Comparison of ENCODE assay signal across 19 cellular contexts in genomic region chr15:30929064-30929669, GRCh38. TPM values are rescaled to one million over a fixed set of nuclear protein-coding genes. Genes with fewer than 3 reads are reported as not detected.
DNase-seq lines count a peak whose midpoint lies in the region; ATAC-seq and TF ChIP-seq lines count a peak whose summit lies in the region.
"Had no signal": no experiment of that assay in that cellular context is flagged by ENCODE, and none has a peak within 500 bp of the region (broad histone marks: within the 10 kb centered on the region; RNA-seq: fewer than 3 reads in every experiment).

No MANE protein-coding gene starts in this region.

- no peaks in the 10 kb centered on the region for H3K4me1 Mint-ChIP-seq in type B pancreatic cell (ENCODE audit: unreplicated experiment)

- H3K27ac ChIP-seq in foreskin keratinocyte: no peak overlapping the region
- H3K27ac ChIP-seq: heart left ventricle, upper lobe of left lung had no signal

- H3K4me1 ChIP-seq in BE2C: no peaks in the 10 kb centered on the region
- peaks cover 7% of the 10 kb centered on the region for H3K4me1 ChIP-seq in foreskin keratinocyte
- H3K4me1 ChIP-seq: upper lobe of left lung had no signal

- H3K27me3 Mint-ChIP-seq in type B pancreatic cell: no peaks in the 10 kb centered on the region
- H3K27me3 Mint-ChIP-seq: activated T-helper 17 cell treated with anti-CD3 and anti-CD28 coated beads, Interleukin-2, amount 50 U/mL, for 72 hours; IgD-negative memory B cell had no signal

- H3K27ac Mint-ChIP-seq in type B pancreatic cell: no peak overlapping the region
- H3K27ac Mint-ChIP-seq: activated T-helper 17 cell treated with anti-CD3 and anti-CD28 coated beads, Interleukin-2, amount 50 U/mL, for 72 hours; IgD-negative memory B cell had no signal

- no peak for TF ChIP-seq CTCF in BE2C (IDR thresholded peaks at IDR 0.05; ENCODE audit: low read depth, low read length)
- no peak for TF ChIP-seq CTCF in foreskin keratinocyte (conservative IDR thresholded peaks at IDR 0.05)
- TF ChIP-seq CTCF in type B pancreatic cell (conservative IDR thresholded peaks at IDR 0.05): no peak

- H3K4me3 Mint-ChIP-seq in type B pancreatic cell: no peak overlapping the region
- H3K4me3 Mint-ChIP-seq: activated T-helper 17 cell treated with anti-CD3 and anti-CD28 coated beads, Interleukin-2, amount 50 U/mL, for 72 hours; IgD-negative memory B cell had no signal

- no peak overlapping the region for H3K4me3 ChIP-seq in BE2C (ENCODE audit: low read depth, low read length)
- no peak overlapping the region for H3K4me3 ChIP-seq in MG63
- H3K4me3 ChIP-seq: heart left ventricle, upper lobe of left lung had no signal

- H3K9me3 ChIP-seq in BE2C (no peaks in the 10 kb centered on the region), MG63 (no peaks in the 10 kb centered on the region)
- H3K9me3 ChIP-seq: heart left ventricle, upper lobe of left lung had no signal

- H3K9me3 Mint-ChIP-seq in type B pancreatic cell: no peaks in the 10 kb centered on the region
- H3K9me3 Mint-ChIP-seq: activated T-helper 17 cell treated with anti-CD3 and anti-CD28 coated beads, Interleukin-2, amount 50 U/mL, for 72 hours; IgD-negative memory B cell had no signal

- H3K36me3 Mint-ChIP-seq in type B pancreatic cell: peaks cover 28% of the 10 kb centered on the region

- ATAC-seq in foreskin keratinocyte: peak; percentile 55
- no peak for ATAC-seq in GM21528 (IDR thresholded peaks at IDR 0.05; ENCODE audit: low FRiP score, unreplicated experiment)
- ATAC-seq: activated T-helper 17 cell treated with anti-CD3 and anti-CD28 coated beads, Interleukin-2, amount 50 U/mL, for 72 hours; heart left ventricle had no signal

- H3K27me3 ChIP-seq in BE2C (no peaks in the 10 kb centered on the region), foreskin keratinocyte (no peaks in the 10 kb centered on the region), MG63 (no peaks in the 10 kb centered on the region)
- H3K27me3 ChIP-seq: heart left ventricle, upper lobe of left lung had no signal

- peaks cover 19% of the 10 kb centered on the region for H3K36me3 ChIP-seq in BE2C
- H3K36me3 ChIP-seq in MG63: peaks cover 44% of the 10 kb centered on the region

- DNase-seq in BE2C (peak; percentile 82), ELR (ENCODE audit: low read depth) (peak; percentile 4), NCI-H510A (lab: John Stamatoyannopoulos, UW) (peak; percentile 39), foreskin keratinocyte (peak in 1 of 2 donors; percentile 18), cerebellum (ENCODE audit: low spot score) (no peak), MG63 (no peak), type B pancreatic cell (ENCODE audit: extremely low spot score, unreplicated experiment) (no peak)
- DNase-seq: activated CD4-positive, alpha-beta T cell treated with anti-CD3 and anti-CD28 coated beads, Interleukin-2, amount 50 U/mL, for 48 hours; DND-41; heart left ventricle; islet precursor cell; NCI-H187 treated with DMSO at 0.1 percent for 48 hours; occipital lobe; OCI-M1; stimulated activated CD4-positive, alpha-beta T cell treated with anti-CD3 and anti-CD28 coated beads, Interleukin-4, amount 100 ng/mL, for 24 hours had no signal

RNA-seq across cellular contexts. Expression of gene FAN1, which starts 25.5 kb away (rescaled TPM):
- 42.9 TPM for polyA plus RNA-seq in BE2C (2012; ENCODE audit: insufficient read depth, insufficient read length, low read depth)
- total RNA-seq in foreskin keratinocyte: 20.5 and 21.6 TPM in 2 replicates
- polyA plus RNA-seq in foreskin keratinocyte: 7.2 and 8.1 TPM in 2 replicates
- 31.4 TPM for total RNA-seq in cerebellum
- 2.8 and 5.7 TPM in 2 replicates for total RNA-seq in MG63 (2014; rRNA removed; shearing (Covaris generic); ENCODE audit: low replicate concordance)
- total RNA-seq in type B pancreatic cell (ENCODE audit: low replicate concordance): 22.5 and 29.5 TPM in 2 replicates

Comparison
In these comparisons a context has a peak if more than half of its experiments do, and no peak if none do; other contexts are left out.
1. DNase-seq: peak in BE2C (single experiment), ELR (single experiment) and NCI-H510A (single experiment); none in cerebellum (single experiment), MG63 (single experiment) and type B pancreatic cell (single experiment).